In the genomic region with DNA sequence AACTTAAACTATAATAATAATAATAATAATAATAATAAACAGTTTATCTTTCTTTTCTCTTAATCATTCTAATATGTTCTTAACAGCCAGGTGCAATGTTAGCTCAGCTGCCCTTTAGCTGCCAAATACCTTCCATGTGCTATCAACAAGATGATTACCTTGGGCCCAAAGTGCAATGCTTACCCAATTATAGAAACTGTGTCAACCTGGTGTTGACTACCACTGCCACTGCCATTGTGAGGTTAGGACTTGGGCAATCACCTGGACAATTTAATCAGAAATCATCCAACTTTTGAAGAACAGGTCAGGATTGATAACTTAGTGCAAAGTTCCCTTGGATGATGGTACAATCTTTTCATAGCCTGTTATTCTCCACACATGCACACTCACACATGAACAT, we compare ENCODE assay signal across 23 cellular contexts.
"Had no signal": no experiment of that assay in that cellular context is flagged by ENCODE, and none has a peak within 500 bp of the region (broad histone marks: within the 10 kb centered on the region; RNA-seq: fewer than 3 reads in every experiment).

No MANE protein-coding gene starts in this region.

- H3K27ac ChIP-seq: hepatocyte, lower lobe of right lung, ovary, prostate gland, sigmoid colon, spleen, suprapubic skin, thoracic aorta, tibial artery, upper lobe of right lung had no signal

- H3K36me3 ChIP-seq: lower lobe of right lung, ovary, prostate gland, sigmoid colon, spleen, suprapubic skin, thoracic aorta, tibial artery, upper lobe of right lung had no signal

- H3K4me1 ChIP-seq: lower lobe of right lung, prostate gland, sigmoid colon, spleen, suprapubic skin, tibial artery, upper lobe of right lung had no signal

- H3K4me3 ChIP-seq: hepatocyte, lower lobe of right lung, ovary, prostate gland, sigmoid colon, spleen, suprapubic skin, thoracic aorta, tibial artery, upper lobe of right lung had no signal

- FAIRE-seq: small intestine, urothelium cell line had no signal

- ATAC-seq: left ventricle myocardium superior; lower lobe of right lung; naive thymus-derived CD8-positive, alpha-beta T cell; right cardiac atrium; stimulated activated effector memory CD8-positive, alpha-beta T cell treated with anti-CD3 and anti-CD28 coated beads, Interleukin-12 subunit alpha, Interleukin-12 subunit beta, amount 100 ng/mL, for 72 hours; upper lobe of right lung had no signal

- DNase-seq: islet precursor cell; left ventricle myocardium superior; lower lobe of right lung; mammary epithelial cell; naive thymus-derived CD8-positive, alpha-beta T cell; posterior cingulate gyrus; retina; right cardiac atrium; sigmoid colon; small intestine; spleen; stimulated activated CD4-positive, alpha-beta T cell treated with anti-CD3 and anti-CD28 coated beads, Interleukin-4, amount 100 ng/mL, for 24 hours; stimulated activated naive CD4-positive, alpha-beta T cell; tibial artery; trophoblast cell; upper lobe of right lung had no signal

- H3K9me3 ChIP-seq: lower lobe of right lung, ovary, prostate gland, thoracic aorta, tibial artery, upper lobe of right lung had no signal

- H3K27me3 ChIP-seq: hepatocyte, ovary, sigmoid colon, suprapubic skin, tibial artery, upper lobe of right lung had no signal
